In genomic region chr16:56649820-56650219, GRCh38 we compare ENCODE assay signal across 31 cellular contexts. TPM values are rescaled to one million over a fixed set of nuclear protein-coding genes. Genes with fewer than 3 reads are reported as not detected.
"Had no signal": no experiment of that assay in that cellular context is flagged by ENCODE, and none has a peak within 500 bp of the region (broad histone marks: within the 10 kb centered on the region; RNA-seq: fewer than 3 reads in every experiment).

No MANE protein-coding gene starts in this region.

- ATAC-seq: activated CD4-positive, alpha-beta T cell treated with anti-CD3 and anti-CD28 coated beads for 36 hours; activated T-cell treated with anti-CD3 and anti-CD28 coated beads, Interleukin-2, amount 50 U/mL, for 4 hours; left ventricle myocardium superior; psoas muscle; right cardiac atrium; stimulated activated effector memory CD8-positive, alpha-beta T cell treated with anti-CD3 and anti-CD28 coated beads, Interleukin-12 subunit alpha, Interleukin-12 subunit beta, amount 100 ng/mL, for 72 hours; T-helper 17 cell had no signal

- H3K27ac ChIP-seq: cardiac muscle cell, neutrophil, ovary, psoas muscle, skin epidermis, stomach, suprapubic skin, tibial nerve had no signal

- H3K4me1 ChIP-seq: psoas muscle, suprapubic skin, tibial nerve had no signal

- H3K36me3 ChIP-seq: cardiac muscle cell, neutrophil, ovary, stomach, suprapubic skin, tibial nerve had no signal

- H3K4me3 Mint-ChIP-seq: activated B cell treated with CpG ODN at 0.5 μM for 24 hours; activated CD4-positive, alpha-beta T cell treated with anti-CD3 and anti-CD28 coated beads for 36 hours; activated naive CD8-positive, alpha-beta T cell treated with anti-CD3 and anti-CD28 coated beads, Interleukin-2, amount 10 ng/mL, durations not matched to agents 7 days and 5 days; activated T-cell treated with anti-CD3 and anti-CD28 coated beads, Interleukin-2, amount 50 U/mL, for 4 hours; nephron; stimulated activated effector memory CD8-positive, alpha-beta T cell treated with anti-CD3 and anti-CD28 coated beads, Interleukin-12 subunit alpha, Interleukin-12 subunit beta, amount 100 ng/mL, for 72 hours; T-helper 17 cell had no signal

- H3K27ac Mint-ChIP-seq: activated B cell treated with CpG ODN at 0.5 μM for 24 hours; activated CD4-positive, alpha-beta T cell treated with anti-CD3 and anti-CD28 coated beads for 36 hours; activated naive CD8-positive, alpha-beta T cell treated with anti-CD3 and anti-CD28 coated beads, Interleukin-2, amount 10 ng/mL, durations not matched to agents 7 days and 5 days; activated T-helper 2 cell treated with anti-CD3 and anti-CD28 coated beads, Interferon-gamma antibody, Interleukin-2, Interleukin-4, amounts not matched to agents 10 μg/mL and 5 μg/mL and 100 μg/mL, durations not matched to agents 14 hours and 24 hours and 36 hours; nephron; stimulated activated effector memory CD8-positive, alpha-beta T cell treated with anti-CD3 and anti-CD28 coated beads, Interleukin-12 subunit alpha, Interleukin-12 subunit beta, amount 100 ng/mL, for 72 hours; T-helper 17 cell had no signal

- H3K4me3 ChIP-seq: cardiac muscle cell, ovary, psoas muscle, skin epidermis, stomach, suprapubic skin, tibial nerve had no signal

- H3K9me3 Mint-ChIP-seq: activated B cell treated with CpG ODN at 0.5 μM for 24 hours; activated naive CD8-positive, alpha-beta T cell treated with anti-CD3 and anti-CD28 coated beads, Interleukin-2, amount 10 ng/mL, durations not matched to agents 7 days and 5 days; activated T-cell treated with anti-CD3 and anti-CD28 coated beads, Interleukin-2, amount 50 U/mL, for 4 hours; activated T-helper 2 cell treated with anti-CD3 and anti-CD28 coated beads, Interferon-gamma antibody, Interleukin-2, Interleukin-4, amounts not matched to agents 10 μg/mL and 5 μg/mL and 100 μg/mL, durations not matched to agents 14 hours and 24 hours and 36 hours; nephron; stimulated activated effector memory CD8-positive, alpha-beta T cell treated with anti-CD3 and anti-CD28 coated beads, Interleukin-12 subunit alpha, Interleukin-12 subunit beta, amount 100 ng/mL, for 72 hours had no signal

- DNase-seq: activated B cell treated with CpG ODN at 0.5 μM for 24 hours; activated CD4-positive, alpha-beta T cell treated with anti-CD3 and anti-CD28 coated beads for 36 hours; activated CD4-positive, alpha-beta T cell treated with anti-CD3 and anti-CD28 coated beads, Interleukin-2, amount 50 U/mL, for 48 hours; activated CD8-positive, alpha-beta memory T cell treated with anti-CD3 and anti-CD28 coated beads, Interleukin-2, amount 50 U/mL, for 48 hours; activated naive CD4-positive, alpha-beta T cell; activated naive CD8-positive, alpha-beta T cell treated with anti-CD3 and anti-CD28 coated beads, Interleukin-2, amount 10 ng/mL, durations not matched to agents 7 days and 5 days; activated T-cell treated with anti-CD3 and anti-CD28 coated beads, Interleukin-2, amount 50 U/mL, for 4 hours; amniotic stem cell; glutamatergic neuron; hippocampal formation; left ventricle myocardium superior; midbrain; ovary; psoas muscle; right cardiac atrium; stimulated activated CD4-positive, alpha-beta T cell treated with anti-CD3 and anti-CD28 coated beads, Interleukin-2, amount 100 ng/mL, for 24 hours; stomach; SW 1271; T-helper 17 cell had no signal

- H3K9me3 ChIP-seq: neutrophil, ovary, psoas muscle, stomach, suprapubic skin, tibial nerve had no signal

- H3K27me3 ChIP-seq: ovary had no signal

- H3K4me1 Mint-ChIP-seq: activated CD4-positive, alpha-beta T cell treated with anti-CD3 and anti-CD28 coated beads for 36 hours; activated naive CD8-positive, alpha-beta T cell treated with anti-CD3 and anti-CD28 coated beads, Interleukin-2, amount 10 ng/mL, durations not matched to agents 7 days and 5 days; nephron; stimulated activated effector memory CD8-positive, alpha-beta T cell treated with anti-CD3 and anti-CD28 coated beads, Interleukin-12 subunit alpha, Interleukin-12 subunit beta, amount 100 ng/mL, for 72 hours; T-helper 17 cell had no signal

- H3K36me3 Mint-ChIP-seq: activated naive CD8-positive, alpha-beta T cell treated with anti-CD3 and anti-CD28 coated beads, Interleukin-2, amount 10 ng/mL, durations not matched to agents 7 days and 5 days; stimulated activated effector memory CD8-positive, alpha-beta T cell treated with anti-CD3 and anti-CD28 coated beads, Interleukin-12 subunit alpha, Interleukin-12 subunit beta, amount 100 ng/mL, for 72 hours had no signal

RNA-seq across cellular contexts. Expression of gene MT1B, which starts 1.9 kb away (rescaled TPM):
- total RNA-seq: activated B cell treated with CpG ODN at 0.5 μM for 24 hours; activated CD4-positive, alpha-beta T cell treated with anti-CD3 and anti-CD28 coated beads for 36 hours; activated CD8-positive, alpha-beta memory T cell treated with anti-CD3 and anti-CD28 coated beads for 36 hours; activated naive CD8-positive, alpha-beta T cell treated with anti-CD3 and anti-CD28 coated beads, Interleukin-2, amount 10 ng/mL, durations not matched to agents 7 days and 5 days; activated T-cell treated with anti-CD3 and anti-CD28 coated beads, Interleukin-2, amount 50 U/mL, for 4 hours; activated T-helper 2 cell treated with anti-CD3 and anti-CD28 coated beads, Interferon-gamma antibody, Interleukin-2, Interleukin-4, amounts not matched to agents 10 μg/mL and 5 μg/mL and 100 μg/mL, durations not matched to agents 14 hours and 24 hours and 36 hours; cardiac muscle cell; chondrocyte; frontal cortex; left ventricle myocardium superior; myocyte; ovary; psoas muscle; right cardiac atrium; stomach; suprapubic skin; T-helper 17 cell; tibial nerve had no signal
- polyA plus RNA-seq: cardiac muscle cell, ovary, psoas muscle, right cardiac atrium had no signal

RNA-seq across cellular contexts. Expression of gene MT1F, which starts 7.9 kb away (rescaled TPM):
- total RNA-seq: cardiac muscle cell, myocyte had no signal
- polyA plus RNA-seq: cardiac muscle cell had no signal

RNA-seq across cellular contexts. Expression of gene MT1A, which starts 11.4 kb away (rescaled TPM):
- total RNA-seq: activated B cell treated with CpG ODN at 0.5 μM for 24 hours; activated naive CD8-positive, alpha-beta T cell treated with anti-CD3 and anti-CD28 coated beads, Interleukin-2, amount 10 ng/mL, durations not matched to agents 7 days and 5 days; activated T-cell treated with anti-CD3 and anti-CD28 coated beads, Interleukin-2, amount 50 U/mL, for 4 hours; cardiac muscle cell; chondrocyte; frontal cortex; myocyte; T-helper 17 cell had no signal
- polyA plus RNA-seq: cardiac muscle cell had no signal

RNA-seq across cellular contexts. Expression of gene MT1M, which starts 17.4 kb away (rescaled TPM):
- total RNA-seq: activated B cell treated with CpG ODN at 0.5 μM for 24 hours; activated CD4-positive, alpha-beta T cell treated with anti-CD3 and anti-CD28 coated beads for 36 hours; activated CD8-positive, alpha-beta memory T cell treated with anti-CD3 and anti-CD28 coated beads for 36 hours; activated naive CD8-positive, alpha-beta T cell treated with anti-CD3 and anti-CD28 coated beads, Interleukin-2, amount 10 ng/mL, durations not matched to agents 7 days and 5 days; activated T-helper 2 cell treated with anti-CD3 and anti-CD28 coated beads, Interferon-gamma antibody, Interleukin-2, Interleukin-4, amounts not matched to agents 10 μg/mL and 5 μg/mL and 100 μg/mL, durations not matched to agents 14 hours and 24 hours and 36 hours; cardiac muscle cell; frontal cortex; myocyte; T-helper 17 cell had no signal
- polyA plus RNA-seq: cardiac muscle cell had no signal

RNA-seq across cellular contexts. Expression of gene MT1G, which starts 18.0 kb away (rescaled TPM):
- total RNA-seq: cardiac muscle cell, frontal cortex, left ventricle myocardium superior, myocyte had no signal
- polyA plus RNA-seq: cardiac muscle cell had no signal
